ENCODE assay signal across 14 cellular contexts in genomic region chr4:7944568-7945220, GRCh38.
"Had no signal": no experiment of that assay in that cellular context is flagged by ENCODE, and none has a peak within 500 bp of the region (broad histone marks: within the 10 kb centered on the region; RNA-seq: fewer than 3 reads in every experiment).

No MANE protein-coding gene starts in this region.

- H3K27ac Mint-ChIP-seq: activated B cell treated with CpG ODN at 0.5 μM for 24 hours; activated CD4-positive, alpha-beta T cell treated with anti-CD3 and anti-CD28 coated beads, Interleukin-2, amount 10 ng/mL, durations not matched to agents 24 days and 14 days; natural killer cell treated with Interleukin-12 subunit alpha and Interleukin-12 subunit beta and Interleukin-15 and Interleukin-18, amount 100 ng/mL, for 72 hours had no signal

- H3K27ac ChIP-seq: brain microvascular endothelial cell, tibial artery, uterus had no signal

- FAIRE-seq: TTC549 had no signal

- H3K4me1 ChIP-seq: uterus had no signal

- H3K4me3 ChIP-seq: tibial artery, uterus had no signal

- H3K36me3 Mint-ChIP-seq: natural killer cell treated with Interleukin-12 subunit alpha and Interleukin-12 subunit beta and Interleukin-15 and Interleukin-18, amount 100 ng/mL, for 72 hours had no signal

- H3K4me3 Mint-ChIP-seq: activated B cell treated with CpG ODN at 0.5 μM for 24 hours; activated CD4-positive, alpha-beta T cell treated with anti-CD3 and anti-CD28 coated beads, Interleukin-2, amount 10 ng/mL, durations not matched to agents 24 days and 14 days; natural killer cell treated with Interleukin-12 subunit alpha and Interleukin-12 subunit beta and Interleukin-15 and Interleukin-18, amount 100 ng/mL, for 72 hours had no signal

- H3K9me3 Mint-ChIP-seq: activated B cell treated with CpG ODN at 0.5 μM for 24 hours; activated CD4-positive, alpha-beta T cell treated with anti-CD3 and anti-CD28 coated beads, Interleukin-2, amount 10 ng/mL, durations not matched to agents 24 days and 14 days; natural killer cell treated with Interleukin-12 subunit alpha and Interleukin-12 subunit beta and Interleukin-15 and Interleukin-18, amount 100 ng/mL, for 72 hours had no signal

- H3K36me3 ChIP-seq: brain microvascular endothelial cell, tibial artery, uterus had no signal

- DNase-seq: activated B cell treated with CpG ODN at 0.5 μM for 24 hours; activated CD4-positive, alpha-beta T cell treated with anti-CD3 and anti-CD28 coated beads, Interleukin-2, amount 10 ng/mL, durations not matched to agents 24 days and 14 days; activated naive CD4-positive, alpha-beta T cell treated with anti-CD3 and anti-CD28 coated beads, Interleukin-2, amount 50 U/mL, for 16 hours; amniotic stem cell; brain microvascular endothelial cell; dermis blood vessel endothelial cell; hypothalamus; left colon; stimulated activated CD4-positive, alpha-beta T cell treated with anti-CD3 and anti-CD28 coated beads, Interleukin-15, amount 100 ng/mL, for 24 hours; T-helper 2 cell; tibial artery had no signal

- H3K9me3 ChIP-seq: tibial artery, uterus had no signal
